Comparison of ENCODE assay signal across 10 cellular contexts in genomic region chr9:127562271-127562780, GRCh38. TPM values are rescaled to one million over a fixed set of nuclear protein-coding genes. Genes with fewer than 3 reads are reported as not detected.
DNase-seq lines count a peak whose midpoint lies in the region; ATAC-seq, FAIRE-seq and TF ChIP-seq lines count a peak whose summit lies in the region.
"Had no signal": no experiment of that assay in that cellular context is flagged by ENCODE, and none has a peak within 500 bp of the region (broad histone marks: within the 10 kb centered on the region; RNA-seq: fewer than 3 reads in every experiment).

No MANE protein-coding gene starts in this region.

- dilution Hi-C loops in keratinocyte (cut with MboI; ENCODE audit: extremely low pct_ligation_motif_present, low sequenced_read_pairs): no loop called here

- DNase-seq in adrenal gland (no peak), keratinocyte (ENCODE audit: low read depth, low spot score) (no peak), NCI-H146 (lab: John Stamatoyannopoulos, UW) (no peak)
- no peak for DNase-seq in activated T-helper 2 cell treated with anti-CD3 and anti-CD28 coated beads, Interferon-gamma antibody, Interleukin-2, Interleukin-4, amounts not matched to agents 10 μg/mL and 5 μg/mL and 100 μg/mL, durations not matched to agents 14 hours and 24 hours and 36 hours (ENCODE audit: low spot score)
- DNase-seq: NK-92 treated with Interleukin-12 subunit alpha and Interleukin-12 subunit beta, amount 100 ng/mL, for 24 hours had no signal

- H3K4me1 Mint-ChIP-seq in activated T-helper 2 cell treated with anti-CD3 and anti-CD28 coated beads, Interferon-gamma antibody, Interleukin-2, Interleukin-4, amounts not matched to agents 10 μg/mL and 5 μg/mL and 100 μg/mL, durations not matched to agents 14 hours and 24 hours and 36 hours (ENCODE audit: low read depth): peaks cover 27% of the 10 kb centered on the region

- H3K9me3 Mint-ChIP-seq in activated T-helper 2 cell treated with anti-CD3 and anti-CD28 coated beads, Interferon-gamma antibody, Interleukin-2, Interleukin-4, amounts not matched to agents 10 μg/mL and 5 μg/mL and 100 μg/mL, durations not matched to agents 14 hours and 24 hours and 36 hours: no peaks in the 10 kb centered on the region

- H3K79me2 ChIP-seq in keratinocyte (ENCODE audit: control insufficient read depth, insufficient read depth, low read length): peaks cover 93% of the 10 kb centered on the region

- ATAC-seq in GM21723 (IDR thresholded peaks at IDR 0.05; ENCODE audit: unreplicated experiment): no peak
- ATAC-seq in HG02970 (IDR thresholded peaks at IDR 0.05; ENCODE audit: low FRiP score, unreplicated experiment): no peak

- POLR2A ChIA-PET in HEK293 (lab: Yijun Ruan, JAX): interaction anchor here (0.8 to 1.5 kb wide), 6 partner anchors 10 to 173 kb away, joined by 3 to 4 read pairs (median 3); partner anchors contain the start of genes LRSAM1, RPL12 and TOR2A

- H3K27me3 Mint-ChIP-seq in activated T-helper 2 cell treated with anti-CD3 and anti-CD28 coated beads, Interferon-gamma antibody, Interleukin-2, Interleukin-4, amounts not matched to agents 10 μg/mL and 5 μg/mL and 100 μg/mL, durations not matched to agents 14 hours and 24 hours and 36 hours (ENCODE audit: low read depth): no peaks in the 10 kb centered on the region

- peaks cover 11% of the 10 kb centered on the region; the same call in 1 of the 2 replicates for H3K4me1 ChIP-seq in HEK293 (ENCODE audit: control insufficient read depth, insufficient read depth, low read length)
- peaks cover 61 to 83% of the 10 kb centered on the region in 2 donors for H3K4me1 ChIP-seq in adrenal gland (replicated peaks in 1 of 2)
- H3K4me1 ChIP-seq in keratinocyte (ENCODE audit: control insufficient read depth, extremely low read depth, insufficient read depth, low read length): peaks cover 80% of the 10 kb centered on the region
- H3K4me1 ChIP-seq in stomach smooth muscle (ENCODE audit: control insufficient read depth, insufficient read depth, low read length): peaks cover 73% of the 10 kb centered on the region

- H3K4me3 Mint-ChIP-seq in activated T-helper 2 cell treated with anti-CD3 and anti-CD28 coated beads, Interferon-gamma antibody, Interleukin-2, Interleukin-4, amounts not matched to agents 10 μg/mL and 5 μg/mL and 100 μg/mL, durations not matched to agents 14 hours and 24 hours and 36 hours (ENCODE audit: low read depth): no peak overlapping the region

- H3K36me3 Mint-ChIP-seq in activated T-helper 2 cell treated with anti-CD3 and anti-CD28 coated beads, Interferon-gamma antibody, Interleukin-2, Interleukin-4, amounts not matched to agents 10 μg/mL and 5 μg/mL and 100 μg/mL, durations not matched to agents 14 hours and 24 hours and 36 hours (ENCODE audit: low read depth): no peaks in the 10 kb centered on the region

- CTCF ChIA-PET in HEK293 (lab: Yijun Ruan, JAX): interaction anchor here (0.9 to 2.5 kb wide), 4 partner anchors 17 to 172 kb away, joined by 3 to 9 read pairs (median 4); no protein-coding TSS in a partner anchor

- no peak overlapping the region for H3K4me3 ChIP-seq in HEK293 (ENCODE audit: low read depth, low read length)
- no peak overlapping the region for H3K4me3 ChIP-seq in adrenal gland
- H3K4me3 ChIP-seq in keratinocyte (ENCODE audit: control insufficient read depth in 2 of 3, extremely low read depth in 1 of 3, insufficient read depth in 2 of 3, low read depth in 1 of 3, low read length in 3 of 3): peak overlapping the region in 2 of 3 experiments; percentile 15
- H3K4me3 ChIP-seq in stomach smooth muscle (ENCODE audit: low read length in 2 of 2): peak overlapping the region in 1 of 2 donors; percentile 35

- 46 to 57% (median 55%) methylated on average over 12 to 13 of the region's 13 CpGs for WGBS in adrenal gland, 4 donors

- H3K27ac ChIP-seq in HEK293 (ENCODE audit: extremely low read depth, low read depth, low read length): no peak overlapping the region
- H3K27ac ChIP-seq in adrenal gland: peak overlapping the region; percentile 70 to 94 (median 88)
- H3K27ac ChIP-seq in keratinocyte (ENCODE audit: control insufficient read depth, insufficient read depth, low read length): peak overlapping the region; percentile 80
- peak overlapping the region; percentile 74 for H3K27ac ChIP-seq in stomach smooth muscle (ENCODE audit: low read length)
- H3K27ac ChIP-seq: KMS-11 had no signal

- H3K27ac Mint-ChIP-seq in activated T-helper 2 cell treated with anti-CD3 and anti-CD28 coated beads, Interferon-gamma antibody, Interleukin-2, Interleukin-4, amounts not matched to agents 10 μg/mL and 5 μg/mL and 100 μg/mL, durations not matched to agents 14 hours and 24 hours and 36 hours: no peak overlapping the region

- no peak for TF ChIP-seq CTCF in HEK293 (tag by site-specific recombination; IDR thresholded peaks at IDR 0.05)
- TF ChIP-seq CTCF in adrenal gland (IDR thresholded peaks at IDR 0.05): no peak
- TF ChIP-seq CTCF in keratinocyte (optimal IDR thresholded peaks at IDR 0.05 in 1 of 3, IDR thresholded peaks at IDR 0.05 in 1 of 3, conservative IDR thresholded peaks at IDR 0.05 in 1 of 3; ENCODE audit: extremely low read depth in 1 of 3, insufficient read depth in 2 of 3, low read length in 3 of 3): no peak

- no peak overlapping the region for H2AFZ ChIP-seq in keratinocyte (ENCODE audit: control insufficient read depth, low read length)

- H4K20me1 ChIP-seq in keratinocyte (ENCODE audit: control insufficient read depth, extremely low read depth, insufficient read depth, low read length): peaks cover 12% of the 10 kb centered on the region

- peak overlapping the region; percentile 78 for H3K4me2 ChIP-seq in keratinocyte (ENCODE audit: control insufficient read depth, extremely low read depth, insufficient read depth, low read depth, low read length)
- H3K4me2 ChIP-seq: KMS-11 had no signal

- no peak for TF ChIP-seq POLR2A in adrenal gland (IDR thresholded peaks at IDR 0.05)

- H3K9ac ChIP-seq in keratinocyte (ENCODE audit: control insufficient read depth, extremely low read depth, insufficient read depth, low read length): peak overlapping the region; percentile 30
- H3K9ac ChIP-seq in stomach smooth muscle (ENCODE audit: low read length in 2 of 2): peak overlapping the region; percentile 21 to 49
- H3K9ac ChIP-seq: KMS-11 had no signal

- intact Hi-C loops in adrenal gland (cut with DNase I): no loop called here
- intact Hi-C loops in activated T-helper 2 cell treated with anti-CD3 and anti-CD28 coated beads, Interferon-gamma antibody, Interleukin-2, Interleukin-4, amounts not matched to agents 10 μg/mL and 5 μg/mL and 100 μg/mL, durations not matched to agents 14 hours and 24 hours and 36 hours (cut with micrococcal nuclease): no loop called here

- H3K9me3 ChIP-seq in HEK293 (ENCODE audit: control insufficient read depth, insufficient read depth, low read depth, low read length) (no peaks in the 10 kb centered on the region), adrenal gland (replicated peaks in 1 of 3) (no peaks in the 10 kb centered on the region), keratinocyte (ENCODE audit: control insufficient read depth, low read depth, low read length) (no peaks in the 10 kb centered on the region), stomach smooth muscle (ENCODE audit: control insufficient read depth in 2 of 2, low read length in 2 of 2) (no peaks in the 10 kb centered on the region)

- H3K27me3 ChIP-seq in adrenal gland: no peaks in the 10 kb centered on the region
- no peaks in the 10 kb centered on the region for H3K27me3 ChIP-seq in keratinocyte (ENCODE audit: control insufficient read depth, extremely low read depth, insufficient read depth, low read length)
- H3K27me3 ChIP-seq in stomach smooth muscle (ENCODE audit: control insufficient read depth in 1 of 2, insufficient read depth in 2 of 2, low read length in 2 of 2): no peaks in the 10 kb centered on the region

- peaks cover 0 to 25% of the 10 kb centered on the region in 2 experiments; a peak in 1 of 3 replicates for H3K36me3 ChIP-seq in HEK293 (ENCODE audit: control insufficient read depth in 2 of 2, insufficient read depth in 1 of 2, low read length in 2 of 2)
- peaks cover 0 to 14% of the 10 kb centered on the region in 2 donors for H3K36me3 ChIP-seq in adrenal gland (replicated peaks in 1 of 2)
- peaks cover 37 to 63% of the 10 kb centered on the region in 2 experiments for H3K36me3 ChIP-seq in keratinocyte (ENCODE audit: control insufficient read depth in 2 of 2, extremely low read depth in 1 of 2, insufficient read depth in 2 of 2, low read length in 2 of 2)
- peaks cover 0 to 20% of the 10 kb centered on the region in 2 donors for H3K36me3 ChIP-seq in stomach smooth muscle (ENCODE audit: control insufficient read depth in 2 of 2, insufficient read depth in 2 of 2, low read length in 2 of 2)

- H3K9me1 ChIP-seq in keratinocyte (ENCODE audit: control insufficient read depth, extremely low read depth, insufficient read depth, low read length): no peaks in the 10 kb centered on the region

- no peak for FAIRE-seq in keratinocyte (lab: Jason Lieb, UNC)

RNA-seq across cellular contexts. Expression of gene STXBP1, which starts 49.8 kb away (rescaled TPM):
- 100 to 1,000 TPM in 1 of 8 donors, 10 to 100 TPM in 7; 36.1 to 169 (median 69.5) TPM for total RNA-seq in adrenal gland
- 10 to 100 TPM; 29.4 to 61.6 (median 29.7) TPM for polyA plus RNA-seq in adrenal gland
- polyA plus RNA-seq in keratinocyte: 7.8 to 22.2 TPM (median 17.1 TPM) in 3 replicates
- polyA plus RNA-seq in keratinocyte (2011; ENCODE audit: low read depth): 19.1 TPM
- polyA plus RNA-seq in keratinocyte (2011; cell fraction: cytosol; rRNA removed): 26.8 and 30.2 TPM in 2 replicates
- polyA plus RNA-seq in keratinocyte (2011; cell fraction: nucleus; rRNA removed): 37.0 and 43.4 TPM in 2 replicates
- polyA plus RNA-seq in keratinocyte (2012; ENCODE audit: low replicate concordance): 22.7 and 30.0 TPM in 2 replicates
- polyA minus RNA-seq in keratinocyte: 18.2 to 43.8 TPM (median 24.5 TPM) in 3 replicates
- 21.1 TPM for polyA minus RNA-seq in keratinocyte (2011; cell fraction: cytosol; rRNA and poly(A)+ RNA removed)
- polyA minus RNA-seq in keratinocyte (2011; cell fraction: nucleus; rRNA and poly(A)+ RNA removed): 16.2 and 26.9 TPM in 2 replicates
- total RNA-seq in activated T-helper 2 cell treated with anti-CD3 and anti-CD28 coated beads, Interferon-gamma antibody, Interleukin-2, Interleukin-4, amounts not matched to agents 10 μg/mL and 5 μg/mL and 100 μg/mL, durations not matched to agents 14 hours and 24 hours and 36 hours: 44.5 and 48.9 TPM in 2 replicates

Comparison
In these comparisons a context has a peak if more than half of its experiments do, and no peak if none do; other contexts are left out.
1. H3K4me3 ChIP-seq: peak in keratinocyte (2 of 3); none in HEK293 (single experiment) and adrenal gland (0 of 4).